In the genomic region with DNA sequence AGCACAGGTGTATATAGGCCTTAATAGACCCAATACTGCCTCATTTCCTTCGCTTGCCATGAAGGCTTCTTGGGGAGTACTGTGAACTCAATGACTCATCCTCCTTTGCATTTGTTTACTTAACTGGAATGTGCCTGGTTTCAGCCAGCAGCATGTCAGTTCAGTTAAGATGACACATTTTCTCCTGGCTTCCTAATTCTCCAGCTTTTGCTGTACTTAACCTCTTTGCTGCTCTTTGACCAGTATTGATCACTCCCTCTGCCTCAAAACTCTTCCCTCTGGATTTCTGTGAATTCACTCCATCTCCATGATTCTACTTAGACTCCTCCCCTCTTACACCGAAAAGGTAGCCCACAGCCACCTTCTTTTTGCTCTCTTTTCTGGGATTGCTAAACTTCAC, we compare ENCODE assay signal across 12 cellular contexts.
DNase-seq lines count a peak whose midpoint lies in the region; ATAC-seq and TF ChIP-seq lines count a peak whose summit lies in the region.
"Had no signal": no experiment of that assay in that cellular context is flagged by ENCODE, and none has a peak within 500 bp of the region (broad histone marks: within the 10 kb centered on the region; RNA-seq: fewer than 3 reads in every experiment).

No MANE protein-coding gene starts in this region.

- no peaks in the 10 kb centered on the region for H3K79me2 ChIP-seq in PC-9 (ENCODE audit: low read depth)

- POLR2A ChIA-PET in PC-9 (lab: Charles Lee; ENCODE audit: unreplicated experiment) = no interaction called here

- H3K9me3 ChIP-seq in PC-9 (ENCODE audit: insufficient read depth, low read depth) (no peaks in the 10 kb centered on the region), upper lobe of left lung (no peaks in the 10 kb centered on the region)

- no peak for ATAC-seq in GM19452 (IDR thresholded peaks at IDR 0.05; ENCODE audit: unreplicated experiment)
- no peak for ATAC-seq in upper lobe of left lung (ENCODE audit: low FRiP score in 2 of 2)
- ATAC-seq: activated naive CD4-positive, alpha-beta T cell treated with anti-CD3 and anti-CD28 coated beads, Interleukin-2, amount 50 U/mL, for 72 hours had no signal

- H3K27me3 ChIP-seq in PC-9 (ENCODE audit: insufficient read depth, low read depth) (no peaks in the 10 kb centered on the region), upper lobe of left lung (no peaks in the 10 kb centered on the region)

- no peak for TF ChIP-seq EP300 in upper lobe of left lung (IDR thresholded peaks at IDR 0.05)

- H3K4me3 ChIP-seq in PC-9 = no peak overlapping the region
- H3K4me3 ChIP-seq in fibroblast of mammary gland (ENCODE audit: control insufficient read depth, low read depth, low read length) = no peak overlapping the region
- no peak overlapping the region for H3K4me3 ChIP-seq in upper lobe of left lung

- no peaks in the 10 kb centered on the region for H4K20me1 ChIP-seq in PC-9 (ENCODE audit: insufficient read depth)

- intact Hi-C loops in PC-9 (cut with micrococcal nuclease; ENCODE audit: unreplicated experiment) = no loop called here

- TF ChIP-seq CTCF in PC-9 (conservative IDR thresholded peaks at IDR 0.05) (no peak), fibroblast of mammary gland (conservative IDR thresholded peaks at IDR 0.05; ENCODE audit: control insufficient read depth, insufficient read depth, low read depth, low read length) (no peak), upper lobe of left lung (IDR thresholded peaks at IDR 0.05) (no peak)

- H3K4me2 ChIP-seq in PC-9 = no peak overlapping the region

- no peaks in the 10 kb centered on the region for H3K36me3 ChIP-seq in PC-9 (ENCODE audit: low read depth)
- no peaks in the 10 kb centered on the region for H3K36me3 ChIP-seq in upper lobe of left lung

- peak; percentile 7 for DNase-seq in DMS153 treated with DMSO at 0.1 percent for 48 hours (lab: John Stamatoyannopoulos, UW; ENCODE audit: unreplicated experiment)
- no peak for DNase-seq in DMS153 (lab: John Stamatoyannopoulos, UW)
- peak; percentile 39 to 71 for DNase-seq in PC-9
- DNase-seq in fibroblast of mammary gland (ENCODE audit: low read depth) = peak; percentile 94
- peak; percentile 46 for DNase-seq in pulmonary artery endothelial cell (ENCODE audit: low read depth, low spot score)
- DNase-seq in upper lobe of left lung = no peak
- DNase-seq in NCI-H1092 (lab: John Stamatoyannopoulos, UW) = no peak
- DNase-seq: 8988T; NCI-H1105 treated with DMSO at 0.1 percent for 48 hours; stimulated activated CD4-positive, alpha-beta T cell treated with anti-CD3 and anti-CD28 coated beads, Interleukin-15, amount 100 ng/mL, for 24 hours had no signal

- CTCF ChIA-PET in PC-9 (lab: Charles Lee) = no interaction called here

- H3K27ac ChIP-seq in PC-9 (peak overlapping the region; percentile 27; the same call in 1 of the 2 replicates), upper lobe of left lung (no peak overlapping the region)

- no peak for TF ChIP-seq POLR2A in upper lobe of left lung (IDR thresholded peaks at IDR 0.05)

- H3K9me2 ChIP-seq in PC-9 (ENCODE audit: insufficient read depth) = 0 out of 2 replicates have a peak, but pooled peaks cover 4% of the 10 kb centered on the region

- WGBS in upper lobe of left lung, 2 donors = 78 to 80% methylated on average over 2 of the region's 2 CpGs

- no peaks in the 10 kb centered on the region for H3F3A ChIP-seq in PC-9 (ENCODE audit: insufficient read depth, low read depth)

- H3K4me1 ChIP-seq in PC-9 (replicated peaks; ENCODE audit: insufficient read depth) (0 out of 2 replicates have a peak, but pooled peaks cover 7% of the 10 kb centered on the region), upper lobe of left lung (no peaks in the 10 kb centered on the region)

- no TSS peak for BruUV-seq in PC-9 (replicated peaks; lab: Mats Ljungman, UMichigan)

- H2AFZ ChIP-seq in PC-9 = no peak overlapping the region

Comparison
In these comparisons a context has a peak if more than half of its experiments do, and no peak if none do; other contexts are left out.
1. DNase-seq: peak in DMS153 treated with DMSO at 0.1 percent for 48 hours (single experiment), PC-9 (2 of 2), fibroblast of mammary gland (single experiment) and pulmonary artery endothelial cell (single experiment); none in DMS153 (single experiment), upper lobe of left lung (0 of 2) and NCI-H1092 (single experiment).